ENCODE assay signal across 9 cellular contexts in genomic region chr4:186722856-186723206, GRCh38. TPM values are rescaled to one million over a fixed set of nuclear protein-coding genes. Genes with fewer than 3 reads are reported as not detected.
DNase-seq lines count a peak whose midpoint lies in the region; ATAC-seq, FAIRE-seq and TF ChIP-seq lines count a peak whose summit lies in the region.
"Had no signal": no experiment of that assay in that cellular context is flagged by ENCODE, and none has a peak within 500 bp of the region (broad histone marks: within the 10 kb centered on the region; RNA-seq: fewer than 3 reads in every experiment).

No MANE protein-coding gene starts in this region.

- H3K27ac ChIP-seq in lung (ENCODE audit: low read depth in 1 of 2, low read length in 1 of 2) (peak overlapping the region in 1 of 2 donors; percentile 94), upper lobe of left lung (peak overlapping the region in 3 of 4 donors; percentile 83 to 90 (median 84))

- H3K27me3 ChIP-seq in bronchial epithelial cell (ENCODE audit: control insufficient read depth, insufficient read depth, low read length) (no peaks in the 10 kb centered on the region), lung (ENCODE audit: control insufficient read depth, insufficient read depth) (no peaks in the 10 kb centered on the region), upper lobe of left lung (peaks cover 0 to 5% (median 0%) of the 10 kb centered on the region in 4 donors)

- TF ChIP-seq CTCF in bronchial epithelial cell (IDR thresholded peaks at IDR 0.05; ENCODE audit: insufficient read depth, low read length, severe bottlenecking), result no peak
- no peak for TF ChIP-seq CTCF in lung (IDR thresholded peaks at IDR 0.05; ENCODE audit: control extremely low read depth, extremely low read depth)
- TF ChIP-seq CTCF in upper lobe of left lung (IDR thresholded peaks at IDR 0.05), result no peak

- peaks cover 22% of the 10 kb centered on the region for H3K4me1 Mint-ChIP-seq in activated naive CD8-positive, alpha-beta T cell (ENCODE audit: low read depth)
- peaks cover 15% of the 10 kb centered on the region for H3K4me1 Mint-ChIP-seq in activated naive CD8-positive, alpha-beta T cell treated with anti-CD3 and anti-CD28 coated beads, Interleukin-2, amount 50 U/mL, for 24 hours

- no peak for TF ChIP-seq EP300 in upper lobe of left lung (IDR thresholded peaks at IDR 0.05)

- H3K4me1 ChIP-seq in lung (ENCODE audit: control insufficient read depth in 2 of 2, insufficient read depth in 2 of 2, low read length in 2 of 2), result peaks cover under 1 to 3% of the 10 kb centered on the region in 2 donors
- peaks cover 0 to 42% (median 3%) of the 10 kb centered on the region in 4 donors for H3K4me1 ChIP-seq in upper lobe of left lung

- DNase-seq in activated naive CD8-positive, alpha-beta T cell treated with anti-CD3 and anti-CD28 coated beads, Interleukin-2, amount 50 U/mL, for 24 hours, result no peak
- DNase-seq in bronchial epithelial cell (ENCODE audit: low read depth), result no peak
- DNase-seq in lung (ENCODE audit: low spot score), result no peak
- DNase-seq in upper lobe of left lung, result no peak
- DNase-seq in NCI-H2081 (lab: John Stamatoyannopoulos, UW), result no peak
- DNase-seq in left lobe of liver (ENCODE audit: low spot score), result no peak

- no peak for FAIRE-seq in bronchial epithelial cell (lab: Jason Lieb, UNC)

- H3K36me3 Mint-ChIP-seq in activated naive CD8-positive, alpha-beta T cell, result peaks cover 2% of the 10 kb centered on the region
- H3K36me3 Mint-ChIP-seq in activated naive CD8-positive, alpha-beta T cell treated with anti-CD3 and anti-CD28 coated beads, Interleukin-2, amount 50 U/mL, for 24 hours (ENCODE audit: low read depth), result no peaks in the 10 kb centered on the region

- H3K36me3 ChIP-seq in bronchial epithelial cell (ENCODE audit: control insufficient read depth, insufficient read depth, low read length) (no peaks in the 10 kb centered on the region), lung (ENCODE audit: control insufficient read depth in 2 of 2, insufficient read depth in 2 of 2, low read length in 2 of 2) (no peaks in the 10 kb centered on the region), upper lobe of left lung (no peaks in the 10 kb centered on the region)

- H3K27ac Mint-ChIP-seq in activated naive CD8-positive, alpha-beta T cell, result no peak overlapping the region
- no peak overlapping the region for H3K27ac Mint-ChIP-seq in activated naive CD8-positive, alpha-beta T cell treated with anti-CD3 and anti-CD28 coated beads, Interleukin-2, amount 50 U/mL, for 24 hours

- H3K27me3 Mint-ChIP-seq in activated naive CD8-positive, alpha-beta T cell, result peaks cover 35% of the 10 kb centered on the region
- peaks cover 46% of the 10 kb centered on the region for H3K27me3 Mint-ChIP-seq in activated naive CD8-positive, alpha-beta T cell treated with anti-CD3 and anti-CD28 coated beads, Interleukin-2, amount 50 U/mL, for 24 hours

- TF ChIP-seq POLR2A in upper lobe of left lung (IDR thresholded peaks at IDR 0.05), result no peak

- H3K4me3 ChIP-seq in bronchial epithelial cell (ENCODE audit: low read depth, low read length) (peak overlapping the region; percentile 61), lung (peak overlapping the region; percentile 84), upper lobe of left lung (peak overlapping the region; percentile 31 to 89 (median 76))

- peak overlapping the region; percentile 66 for H3K4me3 Mint-ChIP-seq in activated naive CD8-positive, alpha-beta T cell
- no peak overlapping the region for H3K4me3 Mint-ChIP-seq in activated naive CD8-positive, alpha-beta T cell treated with anti-CD3 and anti-CD28 coated beads, Interleukin-2, amount 50 U/mL, for 24 hours

- no peak for ATAC-seq in activated naive CD8-positive, alpha-beta T cell treated with anti-CD3 and anti-CD28 coated beads, Interleukin-2, amount 50 U/mL, for 24 hours
- ATAC-seq in lung (ENCODE audit: insufficient read depth, low FRiP score), result no peak
- ATAC-seq in upper lobe of left lung (ENCODE audit: low FRiP score in 2 of 2), result no peak
- no peak for ATAC-seq in GM18519 (IDR thresholded peaks at IDR 0.05; ENCODE audit: low FRiP score, unreplicated experiment)
- ATAC-seq in left lobe of liver, result no peak

- peaks cover 0 to 5% of the 10 kb centered on the region in 2 donors for H3K9me3 ChIP-seq in lung (ENCODE audit: control insufficient read depth in 2 of 2, insufficient read depth in 1 of 2, low read length in 1 of 2)
- peaks cover 3 to 13% (median 8%) of the 10 kb centered on the region in 4 donors for H3K9me3 ChIP-seq in upper lobe of left lung

- WGBS in lung, 2 donors, result 2 to 4% methylated on average over 7 of the region's 7 CpGs
- 1 to 3% methylated on average over 7 of the region's 7 CpGs for WGBS in upper lobe of left lung, 2 donors

- H3K9me3 Mint-ChIP-seq in activated naive CD8-positive, alpha-beta T cell (ENCODE audit: low read depth), result peaks cover 4% of the 10 kb centered on the region
- peaks cover 4% of the 10 kb centered on the region for H3K9me3 Mint-ChIP-seq in activated naive CD8-positive, alpha-beta T cell treated with anti-CD3 and anti-CD28 coated beads, Interleukin-2, amount 50 U/mL, for 24 hours

RNA-seq across cellular contexts. Expression of gene FAT1, which starts 0.8 kb away (rescaled TPM):
- total RNA-seq in bronchial epithelial cell, result 237 and 301 TPM in 2 replicates
- total RNA-seq in lung, result 100 to 1,000 TPM; 122 to 318 TPM
- polyA plus RNA-seq in lung, result 10 to 100 TPM; 19.4 to 22.5 TPM
- 10 to 100 TPM; 42.8 to 92.2 (median 77.4) TPM for total RNA-seq in upper lobe of left lung
- 33.4 TPM for total RNA-seq in left lobe of liver
- total RNA-seq: activated CD8-positive, alpha-beta memory T cell treated with anti-CD3 and anti-CD28 coated beads for 36 hours had no signal
